Comparison of ENCODE assay signal across 8 cellular contexts in genomic region chr19:19105365-19106060, GRCh38. TPM values are rescaled to one million over a fixed set of nuclear protein-coding genes. Genes with fewer than 3 reads are reported as not detected.
DNase-seq lines count a peak whose midpoint lies in the region; ATAC-seq and TF ChIP-seq lines count a peak whose summit lies in the region.

No MANE protein-coding gene starts in this region.

- DNase-seq in Caki2 (ENCODE audit: low read depth) = peak; percentile 69
- peak; percentile 61 for DNase-seq in NCI-H526 treated with DMSO at 0.1 percent for 48 hours (lab: John Stamatoyannopoulos, UW)
- DNase-seq in esophagus squamous epithelium (lab: John Stamatoyannopoulos, UW) = no peak
- no peak for DNase-seq in posterior vena cava (ENCODE audit: low spot score)
- DNase-seq in activated CD4-positive, alpha-beta memory T cell treated with anti-CD3 and anti-CD28 coated beads for 36 hours = no peak

- no peaks in the 10 kb centered on the region for H3K36me3 Mint-ChIP-seq in activated CD4-positive, alpha-beta memory T cell treated with anti-CD3 and anti-CD28 coated beads for 36 hours

- peaks cover 0 to 6% (median 0%) of the 10 kb centered on the region in 3 donors for H3K9me3 ChIP-seq in esophagus squamous epithelium
- H3K9me3 ChIP-seq in neuron (ENCODE audit: low read length) = no peaks in the 10 kb centered on the region

- H3K27ac Mint-ChIP-seq in activated CD4-positive, alpha-beta memory T cell treated with anti-CD3 and anti-CD28 coated beads for 36 hours = no peak overlapping the region

- POLR2A ChIA-PET in activated CD4-positive, alpha-beta memory T cell treated with anti-CD3 and anti-CD28 coated beads for 36 hours (lab: Charles Lee) = no interaction called here

- TF ChIP-seq CTCF in esophagus squamous epithelium (IDR thresholded peaks at IDR 0.05) = no peak

- no peaks in the 10 kb centered on the region for H3K9me3 Mint-ChIP-seq in activated CD4-positive, alpha-beta memory T cell treated with anti-CD3 and anti-CD28 coated beads for 36 hours

- H2AFZ ChIP-seq in neuron (ENCODE audit: low read depth, low read length) = peak overlapping the region; percentile 39

- ATAC-seq in HG02885 (IDR thresholded peaks at IDR 0.05; ENCODE audit: poor library complexity, unreplicated experiment) (no peak), GM21381 (IDR thresholded peaks at IDR 0.05; ENCODE audit: unreplicated experiment) (no peak)

- TF ChIP-seq POLR2A in esophagus squamous epithelium (IDR thresholded peaks at IDR 0.05) = peak in 1 of 4 donors; percentile 25

- peaks cover 0 to 15% (median 0%) of the 10 kb centered on the region in 3 donors for H3K36me3 ChIP-seq in esophagus squamous epithelium
- no peaks in the 10 kb centered on the region for H3K36me3 ChIP-seq in neuron (ENCODE audit: insufficient read depth, low read length)

- H3K4me3 Mint-ChIP-seq in activated CD4-positive, alpha-beta memory T cell treated with anti-CD3 and anti-CD28 coated beads for 36 hours = no peak overlapping the region

- 18 to 29% methylated on average over 15 to 20 of the region's 36 CpGs for WGBS in esophagus squamous epithelium, 2 donors

- CTCF ChIA-PET in activated CD4-positive, alpha-beta memory T cell treated with anti-CD3 and anti-CD28 coated beads for 36 hours (lab: Charles Lee) = no interaction called here

- peaks cover 0 to 4% (median 0%) of the 10 kb centered on the region in 4 donors for H3K27me3 ChIP-seq in esophagus squamous epithelium
- H3K27me3 ChIP-seq in neuron (ENCODE audit: insufficient read depth, low read length) = no peaks in the 10 kb centered on the region

- H3K4me1 Mint-ChIP-seq in activated CD4-positive, alpha-beta memory T cell treated with anti-CD3 and anti-CD28 coated beads for 36 hours (ENCODE audit: low read depth) = no peaks in the 10 kb centered on the region

- in situ Hi-C loops in Caki2 (cut with HindIII; ENCODE audit: low pct_unique_long_range_greater_than_20kb, low sequenced_read_pairs) = no loop called here

- intact Hi-C loops in esophagus squamous epithelium (cut with DNase I) = no loop called here
- intact Hi-C loops in posterior vena cava (cut with DNase I) = no loop called here
- intact Hi-C loops in activated CD4-positive, alpha-beta memory T cell treated with anti-CD3 and anti-CD28 coated beads for 36 hours (cut with micrococcal nuclease) = no loop called here

- H3K27me3 Mint-ChIP-seq in activated CD4-positive, alpha-beta memory T cell treated with anti-CD3 and anti-CD28 coated beads for 36 hours = no peaks in the 10 kb centered on the region

- H3K4me1 ChIP-seq in esophagus squamous epithelium = peaks cover 8 to 44% (median 20%) of the 10 kb centered on the region in 3 donors
- H3K4me1 ChIP-seq in neuron (ENCODE audit: insufficient read depth, low read length) = peaks cover 4% of the 10 kb centered on the region

- H3K27ac ChIP-seq in esophagus squamous epithelium = peak overlapping the region; percentile 52 to 72 (median 66)

- peak overlapping the region; percentile 20 to 66 (median 44) for H3K4me3 ChIP-seq in esophagus squamous epithelium
- H3K4me3 ChIP-seq in neuron (ENCODE audit: low read length) = peak overlapping the region; percentile 27

RNA-seq across cellular contexts. Expression of gene TMEM161A, which starts 32.8 kb away (rescaled TPM):
- 32.3 and 34.1 TPM in 2 replicates for total RNA-seq in Caki2 (2014; rRNA removed; shearing (Covaris generic); ENCODE audit: low replicate concordance)
- total RNA-seq in esophagus squamous epithelium (10 to 100 TPM; 11.0 to 30.3 (median 15.5) TPM), posterior vena cava (10 to 100 TPM; 14.0 to 20.1 TPM)
- total RNA-seq in activated CD4-positive, alpha-beta memory T cell treated with anti-CD3 and anti-CD28 coated beads for 36 hours = 10 to 100 TPM; 17.8 to 18.9 TPM

RNA-seq across cellular contexts. Expression of gene SLC25A42, which starts 41.7 kb away (rescaled TPM):
- total RNA-seq in Caki2 (2014; rRNA removed; shearing (Covaris generic); ENCODE audit: low replicate concordance) = 5.1 and 7.8 TPM in 2 replicates
- total RNA-seq in esophagus squamous epithelium (1 to 10 TPM; 1.7 to 3.8 (median 3.3) TPM), posterior vena cava (1 to 10 TPM; 4.9 to 8.0 TPM)
- 10 to 100 TPM; 12.2 to 12.4 TPM for total RNA-seq in activated CD4-positive, alpha-beta memory T cell treated with anti-CD3 and anti-CD28 coated beads for 36 hours

Comparison
In these comparisons a context has a peak if more than half of its experiments do, and no peak if none do; other contexts are left out.
1. DNase-seq: peak in Caki2 (single experiment) and NCI-H526 treated with DMSO at 0.1 percent for 48 hours (single experiment); none in esophagus squamous epithelium (single experiment), posterior vena cava (single experiment) and activated CD4-positive, alpha-beta memory T cell treated with anti-CD3 and anti-CD28 coated beads for 36 hours (single experiment).